In the genomic region with DNA sequence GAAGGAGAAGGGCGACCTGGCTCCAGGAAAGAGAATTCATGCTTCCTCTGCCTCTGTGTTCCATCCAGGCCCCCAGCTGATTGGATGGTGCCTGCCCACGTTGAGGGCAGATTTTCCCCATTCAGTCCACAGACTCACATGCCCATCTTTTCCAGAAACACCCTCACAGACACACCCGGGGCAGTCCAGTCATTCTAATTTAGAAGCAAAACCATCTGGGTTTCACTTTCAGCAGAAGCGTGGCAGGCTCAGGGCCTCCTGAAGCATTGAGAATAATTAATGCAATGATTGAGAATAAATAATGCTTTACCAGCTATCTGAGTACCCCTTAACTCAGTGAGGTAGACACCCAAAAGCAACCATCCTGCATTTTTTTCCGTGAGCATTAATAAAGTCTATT, we compare ENCODE assay signal across 19 cellular contexts. TPM values are rescaled to one million over a fixed set of nuclear protein-coding genes. Genes with fewer than 3 reads are reported as not detected.
DNase-seq lines count a peak whose midpoint lies in the region; ATAC-seq and TF ChIP-seq lines count a peak whose summit lies in the region.
"Had no signal": no experiment of that assay in that cellular context is flagged by ENCODE, and none has a peak within 500 bp of the region (broad histone marks: within the 10 kb centered on the region; RNA-seq: fewer than 3 reads in every experiment).

No MANE protein-coding gene starts in this region.

- H3K79me2 ChIP-seq in KMS-11 (ENCODE audit: insufficient read depth, low read depth) (no peaks in the 10 kb centered on the region), OCI-LY3 (ENCODE audit: low read length) (no peaks in the 10 kb centered on the region)

- no peaks in the 10 kb centered on the region for H3K79me1 ChIP-seq in neuronal stem cell (ENCODE audit: low read depth, low read length)

- no peak for TF ChIP-seq POLR2A in stomach (IDR thresholded peaks at IDR 0.05)

- no peaks in the 10 kb centered on the region for H3K36me3 ChIP-seq in KMS-11 (ENCODE audit: insufficient read depth)
- H3K36me3 ChIP-seq in OCI-LY3 (replicated peaks; ENCODE audit: low read depth, low read length), result no peaks in the 10 kb centered on the region
- H3K36me3 ChIP-seq in neuronal stem cell (replicated peaks in 1 of 2; ENCODE audit: control insufficient read depth in 2 of 2, insufficient read depth in 2 of 2, low read length in 2 of 2), result no peaks in the 10 kb centered on the region
- H3K36me3 ChIP-seq in stomach, result no peaks in the 10 kb centered on the region
- H3K36me3 ChIP-seq: BLaER1 had no signal

- H2BK12ac ChIP-seq in neuronal stem cell (ENCODE audit: low read length), result no peak overlapping the region

- no peak for ATAC-seq in HG03442 (IDR thresholded peaks at IDR 0.05; ENCODE audit: unreplicated experiment)
- ATAC-seq: CD8-positive, alpha-beta T cell had no signal

- DNase-seq in GM12865 (ENCODE audit: low read depth) (peak; percentile 23), neuronal stem cell (ENCODE audit: low spot score) (no peak), stomach (no peak), inferior parietal cortex (ENCODE audit: extremely low spot score) (no peak)
- no peak for DNase-seq in activated effector memory CD4-positive, alpha-beta T cell treated with anti-CD3 and anti-CD28 coated beads, Interleukin-2, amount 50 U/mL, for 16 hours
- DNase-seq: Caco-2; CD4-positive, CD25-positive, alpha-beta regulatory T cell; CD8-positive, alpha-beta T cell; DMS153; DND-41; GM23248; H7; HCEC 1CT had no signal

- no peak overlapping the region for H2BK120ac ChIP-seq in neuronal stem cell (ENCODE audit: low read depth, low read length)

- H3K9ac ChIP-seq in KMS-11 (no peak overlapping the region), OCI-LY3 (ENCODE audit: low read length) (no peak overlapping the region), neuronal stem cell (ENCODE audit: low read depth, low read length, poor library complexity) (no peak overlapping the region)
- H3K9ac ChIP-seq: BLaER1, GM23248 had no signal

- no peak for TF ChIP-seq CTCF in GM12865 (IDR thresholded peaks at IDR 0.05; ENCODE audit: insufficient read depth, low read depth, low read length, missing control alignments)
- TF ChIP-seq CTCF in KMS-11 (conservative IDR thresholded peaks at IDR 0.05; ENCODE audit: low read depth, low read length), result no peak
- TF ChIP-seq CTCF in OCI-LY3 (IDR thresholded peaks at IDR 0.05; ENCODE audit: low read depth, low read length), result no peak
- TF ChIP-seq CTCF in stomach (IDR thresholded peaks at IDR 0.05), result no peak

- peak overlapping the region; percentile 40 for H3K4me2 ChIP-seq in KMS-11
- peak overlapping the region; percentile 32; the same call in 1 of the 2 replicates for H3K4me2 ChIP-seq in OCI-LY3 (ENCODE audit: low read length)
- no peak overlapping the region for H3K4me2 ChIP-seq in neuronal stem cell (ENCODE audit: insufficient read depth, low read length, poor library complexity, severe bottlenecking)
- H3K4me2 ChIP-seq: BLaER1 had no signal

- H3K27ac ChIP-seq in KMS-11 (0 out of 2 replicates have a peak overlapping the region, but pooled peaks have one; percentile 6), OCI-LY3 (ENCODE audit: low read length) (no peak overlapping the region), neuronal stem cell (replicated peaks; ENCODE audit: low read length) (no peak overlapping the region), stomach (no peak overlapping the region)
- H3K27ac ChIP-seq: 22Rv1, BLaER1, C4-2B, GM23248 had no signal

- no CpG with 5 or more reads among the region's 5 CpGs for WGBS in neuronal stem cell (ENCODE audit: extremely low coverage in 2 of 2, insufficient read length in 2 of 2, insufficient replicate concordance in 1 of 2), 2 donors
- 79 to 90% (median 80%) methylated on average over 5 of the region's 5 CpGs for WGBS in stomach, 5 donors

- H4K8ac ChIP-seq in neuronal stem cell (ENCODE audit: low read depth, low read length), result no peak overlapping the region

- intact Hi-C loops in stomach (cut with DNase I; ENCODE audit: low total_unique reads), result no loop called here

- no peaks in the 10 kb centered on the region for H3K9me3 ChIP-seq in OCI-LY3 (ENCODE audit: insufficient read depth, low read length)
- H3K9me3 ChIP-seq in neuronal stem cell (replicated peaks in 1 of 2; ENCODE audit: control insufficient read depth in 2 of 2, insufficient read depth in 1 of 2, low read depth in 1 of 2, low read length in 2 of 2), result peaks cover 0 to 2% of the 10 kb centered on the region in 2 donors
- no peaks in the 10 kb centered on the region for H3K9me3 ChIP-seq in stomach
- H3K9me3 ChIP-seq: BLaER1, Caco-2 had no signal

- no peak overlapping the region for H3K14ac ChIP-seq in neuronal stem cell (ENCODE audit: low read length)

- no peak overlapping the region for H3K4ac ChIP-seq in neuronal stem cell (ENCODE audit: low read length)

- peak overlapping the region; percentile 28 for H2AFZ ChIP-seq in KMS-11 (ENCODE audit: low read depth)
- H2AFZ ChIP-seq in OCI-LY3 (ENCODE audit: low read depth, low read length), result no peak overlapping the region
- no peak overlapping the region for H2AFZ ChIP-seq in neuronal stem cell (ENCODE audit: low read length)
- H2AFZ ChIP-seq: GM23248 had no signal

- H2AK5ac ChIP-seq in neuronal stem cell (ENCODE audit: low read depth, low read length), result no peak overlapping the region

- H3K23ac ChIP-seq in neuronal stem cell (ENCODE audit: low read depth, low read length, poor library complexity), result no peak overlapping the region

- no peak overlapping the region for H2BK15ac ChIP-seq in neuronal stem cell (ENCODE audit: low read length)

- H4K20me1 ChIP-seq in KMS-11 (ENCODE audit: insufficient read depth) (no peaks in the 10 kb centered on the region), OCI-LY3 (ENCODE audit: insufficient read depth, low read length) (no peaks in the 10 kb centered on the region)
- H4K20me1 ChIP-seq: BLaER1 had no signal

- no peak overlapping the region for H4K91ac ChIP-seq in neuronal stem cell (ENCODE audit: low read depth, low read length, poor library complexity)

- no peak overlapping the region for H3K4me3 ChIP-seq in GM12865 (ENCODE audit: low read depth, low read length)
- no peak overlapping the region for H3K4me3 ChIP-seq in KMS-11 (IDR thresholded peaks at IDR 0.05; ENCODE audit: insufficient read depth, low read depth, low read length)
- H3K4me3 ChIP-seq in OCI-LY3 (ENCODE audit: low read length), result no peak overlapping the region
- H3K4me3 ChIP-seq in neuronal stem cell (ENCODE audit: low read length in 2 of 2), result no peak overlapping the region
- H3K4me3 ChIP-seq in stomach, result no peak overlapping the region
- H3K4me3 ChIP-seq: BLaER1, GM23248 had no signal

- H3K4me1 ChIP-seq in KMS-11 (ENCODE audit: low read depth, poor library complexity, severe bottlenecking) (peaks cover 28% of the 10 kb centered on the region), OCI-LY3 (ENCODE audit: low read length) (peaks cover 8% of the 10 kb centered on the region), neuronal stem cell (ENCODE audit: control insufficient read depth in 2 of 2, insufficient read depth in 1 of 2, low read depth in 1 of 2, low read length in 2 of 2) (peaks cover 0 to 3% of the 10 kb centered on the region in 2 donors), stomach (no peaks in the 10 kb centered on the region)
- H3K4me1 ChIP-seq: BLaER1 had no signal

- no peak for TF ChIP-seq EP300 in stomach (IDR thresholded peaks at IDR 0.05)

- H3K18ac ChIP-seq in neuronal stem cell (ENCODE audit: low read length), result peak overlapping the region; percentile 22

- no peak overlapping the region for H2BK5ac ChIP-seq in neuronal stem cell (ENCODE audit: low read length)

- no peaks in the 10 kb centered on the region for H3K27me3 ChIP-seq in KMS-11 (ENCODE audit: insufficient read depth, low read depth)
- 0 out of 2 replicates have a peak, but pooled peaks cover 4% of the 10 kb centered on the region for H3K27me3 ChIP-seq in OCI-LY3 (ENCODE audit: low read depth, low read length)
- H3K27me3 ChIP-seq in neuronal stem cell (ENCODE audit: control insufficient read depth in 3 of 3, insufficient read depth in 3 of 3, low read depth in 1 of 3, low read length in 3 of 3), result peaks cover 0 to 11% (median 0%) of the 10 kb centered on the region in 3 experiments
- H3K27me3 ChIP-seq in stomach, result no peaks in the 10 kb centered on the region
- H3K27me3 ChIP-seq: BLaER1 had no signal

RNA-seq across cellular contexts. Expression of gene CREB5, which starts 30.2 kb away (rescaled TPM):
- polyA plus RNA-seq in neuronal stem cell (2013, experiment 1 of 2), result 9.5 TPM
- 10.3 TPM for polyA plus RNA-seq in neuronal stem cell (2013, experiment 2 of 2)
- 10 to 100 TPM in 2 of 5 donors, 1 to 10 TPM in 1, under 1 TPM in 1, not detected in 1; 0.89 to 30.3 (median 7.3) TPM for total RNA-seq in stomach
- 1 to 10 TPM in 2 of 3 donors, under 1 TPM in 1; 0.68 to 3.8 (median 1.5) TPM for polyA plus RNA-seq in stomach
- total RNA-seq: CD8-positive, alpha-beta T cell had no signal
- polyA plus RNA-seq: CD4-positive, CD25-positive, alpha-beta regulatory T cell had no signal
